In the genomic region with DNA sequence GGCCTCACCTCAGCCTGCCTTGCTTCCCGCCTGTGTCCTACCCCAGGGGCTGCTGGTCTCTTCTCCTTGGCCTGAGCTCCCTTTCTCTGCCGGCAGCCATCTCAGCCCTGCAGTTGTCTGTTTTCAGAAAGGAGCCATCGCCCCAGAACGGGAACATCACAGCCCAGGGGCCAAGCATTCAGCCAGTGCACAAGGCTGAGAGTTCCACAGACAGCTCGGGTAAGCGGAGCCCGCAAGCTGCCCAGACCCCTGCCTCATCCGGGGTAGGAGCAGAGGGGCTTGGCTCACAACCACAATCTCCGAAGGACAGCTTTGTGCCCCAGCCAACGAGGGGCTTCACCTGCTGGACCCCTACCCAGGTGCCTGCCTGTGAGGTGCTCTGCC, we compare ENCODE assay signal across 29 cellular contexts. TPM values are rescaled to one million over a fixed set of nuclear protein-coding genes. Genes with fewer than 3 reads are reported as not detected.
DNase-seq lines count a peak whose midpoint lies in the region; ATAC-seq and TF ChIP-seq lines count a peak whose summit lies in the region.
"Had no signal": no experiment of that assay in that cellular context is flagged by ENCODE, and none has a peak within 500 bp of the region (broad histone marks: within the 10 kb centered on the region; RNA-seq: fewer than 3 reads in every experiment).

No MANE protein-coding gene starts in this region.

- TF ChIP-seq EP300 in stomach (IDR thresholded peaks at IDR 0.05) = no peak

- CTCF ChIA-PET in WTC11 (lab: Charles Lee) = interaction anchor here (0.6 to 1.2 kb wide), 3 partner anchors 10 to 18 kb away, joined by 3 to 4 read pairs (median 3); no protein-coding TSS in a partner anchor

- no peak overlapping the region for H3K4me3 Mint-ChIP-seq in WTC11
- H3K4me3 Mint-ChIP-seq: activated T-cell treated with anti-CD3 and anti-CD28 coated beads, Interleukin-2, amount 50 U/mL, for 4 hours; brain; CD8-positive, alpha-beta memory T cell; HFFc6; natural killer cell treated with Interleukin-12 subunit alpha and Interleukin-12 subunit beta and Interleukin-15 and Interleukin-18, amount 100 ng/mL, for 72 hours had no signal

- peaks cover 2% of the 10 kb centered on the region; the same call in 1 of the 2 replicates for H3K36me3 Mint-ChIP-seq in WTC11
- H3K36me3 Mint-ChIP-seq: CD8-positive, alpha-beta memory T cell; natural killer cell treated with Interleukin-12 subunit alpha and Interleukin-12 subunit beta and Interleukin-15 and Interleukin-18, amount 100 ng/mL, for 72 hours had no signal

- POLR2A ChIA-PET in WTC11 (lab: Charles Lee) = no interaction called here

- H3K9me3 ChIP-seq in lower lobe of right lung (no peaks in the 10 kb centered on the region), testis (no peaks in the 10 kb centered on the region), stomach (no peaks in the 10 kb centered on the region)
- H3K9me3 ChIP-seq: adrenal gland, BE2C, mucosa of descending colon, Peyer's patch had no signal

- H3K4me1 Mint-ChIP-seq in WTC11 = peaks cover 60% of the 10 kb centered on the region
- H3K4me1 Mint-ChIP-seq: CD8-positive, alpha-beta memory T cell had no signal

- intact Hi-C loops in lower lobe of right lung (cut with DNase I) (no loop called here), testis (cut with DNase I; ENCODE audit: low total_unique reads) (no loop called here), stomach (cut with DNase I; ENCODE audit: low total_unique reads) (no loop called here)

- TF ChIP-seq CTCF in WTC11 (IDR thresholded peaks at IDR 0.05) = no peak
- no peak for TF ChIP-seq CTCF in coronary artery (IDR thresholded peaks at IDR 0.05)
- TF ChIP-seq CTCF in lower lobe of right lung (IDR thresholded peaks at IDR 0.05) = no peak
- no peak for TF ChIP-seq CTCF in testis (IDR thresholded peaks at IDR 0.05)
- TF ChIP-seq CTCF in stomach (IDR thresholded peaks at IDR 0.05) = no peak

- peak overlapping the region; percentile 80 to 81 for H3K27ac ChIP-seq in coronary artery
- peak overlapping the region; percentile 72 for H3K27ac ChIP-seq in lower lobe of right lung
- peak overlapping the region; percentile 66 to 73 for H3K27ac ChIP-seq in testis
- peak overlapping the region in 2 of 5 donors; percentile 56 to 86 for H3K27ac ChIP-seq in stomach
- H3K27ac ChIP-seq: VCaP had no signal

- 91 to 93% methylated on average over 4 to 10 of the region's 10 CpGs for WGBS in testis, 2 donors
- WGBS in stomach, 5 donors = 85 to 96% (median 95%) methylated on average over 6 to 10 of the region's 10 CpGs

- 0 out of 2 replicates have a peak overlapping the region, but pooled peaks have one; percentile 45 for H3K27ac Mint-ChIP-seq in WTC11
- H3K27ac Mint-ChIP-seq: CD8-positive, alpha-beta memory T cell; natural killer cell treated with Interleukin-12 subunit alpha and Interleukin-12 subunit beta and Interleukin-15 and Interleukin-18, amount 100 ng/mL, for 72 hours had no signal

- H3K9me3 Mint-ChIP-seq in WTC11 = no peaks in the 10 kb centered on the region
- H3K9me3 Mint-ChIP-seq: activated T-cell treated with anti-CD3 and anti-CD28 coated beads, Interleukin-2, amount 50 U/mL, for 4 hours; brain; CD8-positive, alpha-beta memory T cell; HFFc6; natural killer cell treated with Interleukin-12 subunit alpha and Interleukin-12 subunit beta and Interleukin-15 and Interleukin-18, amount 100 ng/mL, for 72 hours had no signal

- no peak overlapping the region for H3K4me3 ChIP-seq in coronary artery
- H3K4me3 ChIP-seq in lower lobe of right lung = no peak overlapping the region
- no peak overlapping the region for H3K4me3 ChIP-seq in testis
- no peak overlapping the region for H3K4me3 ChIP-seq in stomach
- H3K4me3 ChIP-seq: adrenal gland, lung, mucosa of descending colon, Peyer's patch, smooth muscle cell had no signal

- ATAC-seq in WTC11 (no peak), lower lobe of right lung (no peak)
- ATAC-seq: activated T-cell treated with anti-CD3 and anti-CD28 coated beads, Interleukin-2, amount 50 U/mL, for 4 hours; mucosa of descending colon had no signal

- H3K27me3 ChIP-seq in lower lobe of right lung (ENCODE audit: low read depth) (no peaks in the 10 kb centered on the region), testis (no peaks in the 10 kb centered on the region), stomach (no peaks in the 10 kb centered on the region)
- H3K27me3 ChIP-seq: adrenal gland, BE2C, Peyer's patch had no signal

- TF ChIP-seq POLR2A in testis (IDR thresholded peaks at IDR 0.05) = no peak
- no peak for TF ChIP-seq POLR2A in stomach (IDR thresholded peaks at IDR 0.05)

- H3K27me3 Mint-ChIP-seq in WTC11 (ENCODE audit: low read depth) = peaks cover 2% of the 10 kb centered on the region; the same call in 1 of the 2 replicates
- H3K27me3 Mint-ChIP-seq: brain; natural killer cell treated with Interleukin-12 subunit alpha and Interleukin-12 subunit beta and Interleukin-15 and Interleukin-18, amount 100 ng/mL, for 72 hours had no signal

- H3K36me3 ChIP-seq in lower lobe of right lung = peaks cover 35% of the 10 kb centered on the region
- H3K36me3 ChIP-seq in testis (ENCODE audit: low read depth, missing control alignments) = no peaks in the 10 kb centered on the region
- H3K36me3 ChIP-seq in stomach = peaks cover 0 to 53% (median 35%) of the 10 kb centered on the region in 4 donors
- H3K36me3 ChIP-seq: BE2C had no signal

- H3K4me1 ChIP-seq in lower lobe of right lung = peaks cover 84% of the 10 kb centered on the region
- H3K4me1 ChIP-seq in testis = peaks cover 70% of the 10 kb centered on the region
- H3K4me1 ChIP-seq in stomach = peaks cover 40 to 79% (median 52%) of the 10 kb centered on the region in 4 donors

- DNase-seq in WTC11 (ENCODE audit: low spot score) = no peak
- DNase-seq in coronary artery (ENCODE audit: low spot score) = no peak
- DNase-seq in lower lobe of right lung = no peak
- DNase-seq in testis = no peak
- DNase-seq in SKM-1 treated with dmso at 0.1 percent for 144 hours (lab: John Stamatoyannopoulos, UW; ENCODE audit: unreplicated experiment) = no peak
- no peak for DNase-seq in NCI-H510A treated with DMSO at 0.1 percent for 48 hours (lab: John Stamatoyannopoulos, UW)
- DNase-seq in stomach = no peak
- DNase-seq in GM03348 (ENCODE audit: low spot score) = no peak
- DNase-seq: activated CD4-positive, alpha-beta T cell treated with anti-CD3 and anti-CD28 coated beads, Interleukin-2, amount 50 U/mL, for 1 hour; activated T-cell treated with anti-CD3 and anti-CD28 coated beads, Interleukin-2, amount 50 U/mL, for 4 hours; BE2C; CD8-positive, alpha-beta memory T cell; HFFc6; MV-4-11; NCI-H1436 treated with DMSO at 0.1 percent for 48 hours; NCI-H2081 treated with DMSO at 0.1 percent for 48 hours; NCI-H2227 treated with DMSO at 0.1 percent for 48 hours; stimulated activated CD4-positive, alpha-beta T cell treated with anti-CD3 and anti-CD28 coated beads, Interleukin-1b, Interleukin-23, amount 100 ng/mL, for 48 hours; stimulated activated naive CD4-positive, alpha-beta T cell treated with Interleukin-2 at 50 U/mL for 16 hours; SW 1271; T-helper 9 cell had no signal

TF ChIP-seq in WTC11, 78 proteins besides CTCF, POLR2A, EP300 and RAD21 (continues in another document):
- TF ChIP-seq, protein P1, sequence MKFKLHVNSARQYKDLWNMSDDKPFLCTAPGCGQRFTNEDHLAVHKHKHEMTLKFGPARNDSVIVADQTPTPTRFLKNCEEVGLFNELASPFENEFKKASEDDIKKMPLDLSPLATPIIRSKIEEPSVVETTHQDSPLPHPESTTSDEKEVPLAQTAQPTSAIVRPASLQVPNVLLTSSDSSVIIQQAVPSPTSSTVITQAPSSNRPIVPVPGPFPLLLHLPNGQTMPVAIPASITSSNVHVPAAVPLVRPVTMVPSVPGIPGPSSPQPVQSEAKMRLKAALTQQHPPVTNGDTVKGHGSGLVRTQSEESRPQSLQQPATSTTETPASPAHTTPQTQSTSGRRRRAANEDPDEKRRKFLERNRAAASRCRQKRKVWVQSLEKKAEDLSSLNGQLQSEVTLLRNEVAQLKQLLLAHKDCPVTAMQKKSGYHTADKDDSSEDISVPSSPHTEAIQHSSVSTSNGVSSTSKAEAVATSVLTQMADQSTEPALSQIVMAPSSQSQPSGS (CRISPR knock-in tag; IDR thresholded peaks at IDR 0.05; ENCODE audit: borderline replicate concordance, low read depth) = no peak
- TF ChIP-seq ZNF121 (CRISPR knock-in tag; IDR thresholded peaks at IDR 0.05) (no peak), ZNF416 (CRISPR knock-in tag; IDR thresholded peaks at IDR 0.05) (no peak), ESRRA (CRISPR knock-in tag; IDR thresholded peaks at IDR 0.05; ENCODE audit: borderline replicate concordance) (no peak), RELA (CRISPR knock-in tag; IDR thresholded peaks at IDR 0.05; ENCODE audit: borderline replicate concordance) (no peak), GRHL2 (CRISPR knock-in tag; IDR thresholded peaks at IDR 0.05; ENCODE audit: insufficient replicate concordance, severe bottlenecking) (no peak), ZNF263 (CRISPR knock-in tag; IDR thresholded peaks at IDR 0.05; ENCODE audit: low read depth) (no peak), TEAD4 (CRISPR knock-in tag; IDR thresholded peaks at IDR 0.05) (no peak)

RNA-seq across cellular contexts. Expression of a gene that starts 5.3 kb away (rescaled TPM):
- total RNA-seq in WTC11 (2021) = 1.6 to 2.1 TPM (median 1.6 TPM) in 3 replicates
- total RNA-seq in lower lobe of right lung = 108 TPM
- 10 to 100 TPM; 33.1 to 84.9 TPM for total RNA-seq in testis
- polyA plus RNA-seq in testis (ENCODE audit: insufficient read depth, low read depth, low replicate concordance) = 29.1 TPM
- total RNA-seq in stomach = 10 to 100 TPM in 4 of 5 donors, 1 to 10 TPM in 1; 9.8 to 72.9 (median 29.0) TPM
- polyA plus RNA-seq in stomach = 10 to 100 TPM; 24.4 to 65.1 (median 42.0) TPM
- polyA plus RNA-seq: CD8-positive, alpha-beta memory T cell had no signal

RNA-seq across cellular contexts. Expression of a gene that starts 16.8 kb away (rescaled TPM):
- total RNA-seq in WTC11 (2021) (31.0 to 36.8 TPM (median 35.9 TPM) in 3 replicates), lower lobe of right lung (22.1 TPM), testis (10 to 100 TPM; 12.6 TPM), stomach (10 to 100 TPM in 3 of 5 donors, 1 to 10 TPM in 1, under 1 TPM in 1; 0.58 to 39.8 (median 13.4) TPM)
- polyA plus RNA-seq in testis (ENCODE audit: insufficient read depth, low read depth, low replicate concordance) (12.6 TPM), stomach (10 to 100 TPM; 12.1 to 23.5 (median 20.2) TPM)

RNA-seq across cellular contexts. Expression of a gene that starts 24.3 kb away (rescaled TPM):
- 15.7 to 16.7 TPM (median 16.2 TPM) in 3 replicates for total RNA-seq in WTC11 (2021)
- 49.0 TPM for total RNA-seq in lower lobe of right lung
- total RNA-seq in testis = 10 to 100 TPM; 53.1 to 68.1 TPM
- polyA plus RNA-seq in testis (ENCODE audit: insufficient read depth, low read depth, low replicate concordance) = 28.2 TPM
- total RNA-seq in stomach = 10 to 100 TPM in 4 of 5 donors, 1 to 10 TPM in 1; 7.8 to 74.5 (median 22.7) TPM
- polyA plus RNA-seq in stomach = 10 to 100 TPM in 2 of 3 donors, 1 to 10 TPM in 1; 7.8 to 13.7 (median 10.4) TPM
